In the genomic region with DNA sequence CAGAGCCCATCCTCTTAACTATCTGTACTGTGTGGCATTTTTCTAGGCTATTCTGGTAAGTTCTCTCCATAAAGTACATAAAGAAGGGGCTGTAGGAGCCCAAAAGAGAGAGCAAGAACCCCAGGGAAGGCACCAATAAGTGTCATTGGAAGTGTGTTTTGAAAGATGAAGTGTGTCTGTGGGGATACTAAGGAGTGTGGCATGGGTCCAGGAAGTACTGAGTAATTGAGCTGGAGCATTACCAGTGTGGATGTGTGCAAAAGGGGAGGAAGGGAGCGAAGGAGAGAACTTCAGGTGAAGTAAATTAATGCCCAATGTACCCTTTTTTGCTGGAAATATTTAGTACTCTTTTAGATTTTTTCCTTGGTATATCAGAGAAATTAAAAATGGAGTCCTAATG, we compare ENCODE assay signal across 1 cellular context.
TF ChIP-seq lines count a peak whose summit lies in the region.

No MANE protein-coding gene starts in this region.

TF ChIP-seq in HepG2, 621 proteins besides CTCF, POLR2A, EP300 and RAD21:
- TF ChIP-seq ZNF335 (CRISPR knock-in tag; IDR thresholded peaks at IDR 0.05) (no peak), RFXANK (CRISPR knock-in tag; IDR thresholded peaks at IDR 0.05) (no peak), TAF1 (CRISPR knock-in tag; IDR thresholded peaks at IDR 0.05) (no peak), ZNF275 (CRISPR knock-in tag; IDR thresholded peaks at IDR 0.05; ENCODE audit: borderline replicate concordance) (no peak), ZNF292 (CRISPR knock-in tag; IDR thresholded peaks at IDR 0.05; ENCODE audit: borderline replicate concordance, low read depth) (no peak), IKZF4 (CRISPR knock-in tag; IDR thresholded peaks at IDR 0.05; ENCODE audit: borderline replicate concordance, low read depth, not compliant biosample characterization) (no peak), ELF1 (CRISPR knock-in tag; IDR thresholded peaks at IDR 0.05) (no peak), ISL2 (CRISPR knock-in tag; IDR thresholded peaks at IDR 0.05) (no peak), TFDP2 (CRISPR knock-in tag; IDR thresholded peaks at IDR 0.05) (no peak), ZNF891 (CRISPR knock-in tag; IDR thresholded peaks at IDR 0.05) (no peak)
- TF ChIP-seq, protein P1, sequence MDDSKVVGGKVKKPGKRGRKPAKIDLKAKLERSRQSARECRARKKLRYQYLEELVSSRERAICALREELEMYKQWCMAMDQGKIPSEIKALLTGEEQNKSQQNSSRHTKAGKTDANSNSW (CRISPR knock-in tag; IDR thresholded peaks at IDR 0.05; ENCODE audit: borderline replicate concordance) = no peak
- TF ChIP-seq, protein P2, sequence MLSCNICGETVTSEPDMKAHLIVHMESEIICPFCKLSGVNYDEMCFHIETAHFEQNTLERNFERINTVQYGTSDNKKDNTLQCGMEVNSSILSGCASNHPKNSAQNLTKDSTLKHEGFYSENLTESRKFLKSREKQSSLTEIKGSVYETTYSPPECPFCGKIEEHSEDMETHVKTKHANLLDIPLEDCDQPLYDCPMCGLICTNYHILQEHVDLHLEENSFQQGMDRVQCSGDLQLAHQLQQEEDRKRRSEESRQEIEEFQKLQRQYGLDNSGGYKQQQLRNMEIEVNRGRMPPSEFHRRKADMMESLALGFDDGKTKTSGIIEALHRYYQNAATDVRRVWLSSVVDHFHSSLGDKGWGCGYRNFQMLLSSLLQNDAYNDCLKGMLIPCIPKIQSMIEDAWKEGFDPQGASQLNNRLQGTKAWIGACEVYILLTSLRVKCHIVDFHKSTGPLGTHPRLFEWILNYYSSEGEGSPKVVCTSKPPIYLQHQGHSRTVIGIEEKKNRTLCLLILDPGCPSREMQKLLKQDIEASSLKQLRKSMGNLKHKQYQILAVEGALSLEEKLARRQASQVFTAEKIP (CRISPR knock-in tag; IDR thresholded peaks at IDR 0.05; ENCODE audit: borderline replicate concordance) = no peak
